ENCODE assay signal across 27 cellular contexts in the genomic region with DNA sequence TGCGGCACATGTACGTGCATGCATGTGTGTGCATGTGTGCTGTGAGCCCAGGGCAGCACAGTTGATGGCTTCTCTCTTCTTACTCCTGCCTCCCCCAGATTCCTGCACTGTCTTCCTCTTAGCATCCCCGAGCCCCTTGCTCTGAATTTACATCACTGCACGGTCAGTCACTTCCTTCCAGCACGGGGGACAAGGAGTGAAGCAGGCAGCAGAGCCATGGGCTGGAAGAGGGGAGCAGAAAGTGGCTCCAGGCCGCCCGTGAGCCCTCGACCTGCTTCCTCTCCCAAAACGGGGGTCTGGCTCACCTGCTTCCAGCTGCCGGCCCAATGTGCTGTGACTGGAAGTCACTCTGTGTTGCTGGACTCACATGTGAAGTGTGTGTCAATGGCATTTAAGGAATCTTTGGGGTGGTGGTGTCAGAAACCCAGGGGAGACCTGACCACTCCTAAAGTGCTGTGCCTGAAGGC.
DNase-seq lines count a peak whose midpoint lies in the region; ATAC-seq, FAIRE-seq and TF ChIP-seq lines count a peak whose summit lies in the region.
"Had no signal": no experiment of that assay in that cellular context is flagged by ENCODE, and none has a peak within 500 bp of the region (broad histone marks: within the 10 kb centered on the region; RNA-seq: fewer than 3 reads in every experiment).

No MANE protein-coding gene starts in this region.

- CTCF ChIA-PET in GM12878 (lab: Yijun Ruan, JAX): no interaction called here
- CTCF ChIA-PET in MCF 10A (lab: Yijun Ruan, JAX): interaction anchor here (1.3 kb wide), 1 partner anchor 10 kb away, joined by 5 read pairs; no protein-coding TSS in a partner anchor
- CTCF ChIA-PET in Calu3 (lab: Charles Lee): no interaction called here

- RAD21 ChIA-PET in GM12878 (lab: Charles Lee; ENCODE audit: unreplicated experiment): interaction anchor here (0.5 to 1.4 kb wide), 2 partner anchors 9 to 1304 kb away, joined by 3 to 6 read pairs; no protein-coding TSS in a partner anchor

- no peak overlapping the region for H3K9ac ChIP-seq in GM12878 (ENCODE audit: control insufficient read depth, insufficient read depth, low read length)

- FAIRE-seq in GM12878 (lab: Jason Lieb, UNC) (no peak), urothelium cell line (lab: Jason Lieb, UNC) (no peak)
- FAIRE-seq: GM18507 had no signal

- peaks cover 38% of the 10 kb centered on the region for H3K36me3 Mint-ChIP-seq in activated T-cell treated with anti-CD3 and anti-CD28 coated beads, Interleukin-2, amount 50 U/mL, for 24 hours (ENCODE audit: low read depth)
- H3K36me3 Mint-ChIP-seq in nephron progenitor cell (ENCODE audit: low read depth) (no peaks in the 10 kb centered on the region), MCF 10A (ENCODE audit: insufficient read depth, unreplicated experiment) (no peaks in the 10 kb centered on the region), Calu3 (ENCODE audit: insufficient read depth, unreplicated experiment) (no peaks in the 10 kb centered on the region)

- no peak for TF ChIP-seq EP300 in GM12878 (IDR thresholded peaks at IDR 0.05; ENCODE audit: borderline replicate concordance in 1 of 2, control insufficient read depth in 1 of 2, low read depth in 2 of 2, low read length in 2 of 2)

- H3K9me3 ChIP-seq in GM12878 (replicated peaks; ENCODE audit: control insufficient read depth, insufficient read depth, low read length): no peaks in the 10 kb centered on the region
- no peaks in the 10 kb centered on the region for H3K9me3 ChIP-seq in testis
- H3K9me3 ChIP-seq: ascending aorta, HAP-1, lower lobe of right lung, MG63, neutrophil, upper lobe of right lung had no signal

- H4K20me1 ChIP-seq in GM12878 (ENCODE audit: control insufficient read depth, insufficient read depth): no peaks in the 10 kb centered on the region

- no TSS peak for BruUV-seq in GM12878 (replicated peaks; lab: Mats Ljungman, UMichigan)
- BruUV-seq in MCF 10A (replicated peaks; lab: Mats Ljungman, UMichigan): no TSS peak
- no TSS peak for BruUV-seq in Calu3 (replicated peaks; lab: Mats Ljungman, UMichigan)

- WGBS in GM12878 (ENCODE audit: insufficient coverage, insufficient replicate concordance, low lambda C conversion rate, missing lambda C conversion rate): 76% methylated on average over 10 of the region's 10 CpGs
- WGBS in testis, 2 donors: 90 to 92% methylated on average over 10 of the region's 10 CpGs

- no peaks in the 10 kb centered on the region for H3K9me3 Mint-ChIP-seq in activated T-cell treated with anti-CD3 and anti-CD28 coated beads, Interleukin-2, amount 50 U/mL, for 24 hours
- H3K9me3 Mint-ChIP-seq in nephron progenitor cell: no peaks in the 10 kb centered on the region
- H3K9me3 Mint-ChIP-seq in MCF 10A (ENCODE audit: unreplicated experiment): no peaks in the 10 kb centered on the region
- H3K9me3 Mint-ChIP-seq in Calu3 (ENCODE audit: low read depth, unreplicated experiment): no peaks in the 10 kb centered on the region
- H3K9me3 Mint-ChIP-seq: activated T-cell treated with anti-CD3 and anti-CD28 coated beads, Interleukin-2, amount 50 U/mL, for 72 hours; stimulated activated naive CD8-positive, alpha-beta T cell treated with anti-CD3 and anti-CD28 coated beads, Interleukin-15, Interleukin-2, amounts not matched to agents 100 ng/mL and 50 ng/mL, for 24 hours had no signal

- H3K4me1 ChIP-seq in GM12878 (ENCODE audit: control insufficient read depth, insufficient read depth, low read length) (peaks cover 19% of the 10 kb centered on the region), testis (peaks cover 4% of the 10 kb centered on the region)
- H3K4me1 ChIP-seq: ascending aorta, HAP-1 had no signal

- TF ChIP-seq CTCF in GM12878 (IDR thresholded peaks at IDR 0.05 in 2 of 3, conservative IDR thresholded peaks at IDR 0.05 in 1 of 3; ENCODE audit: control insufficient read depth in 2 of 3, extremely low read depth in 1 of 3, insufficient read depth in 1 of 3, low read depth in 3 of 3, low read length in 3 of 3): no peak
- TF ChIP-seq CTCF in nephron progenitor cell (IDR thresholded peaks at IDR 0.05): no peak
- TF ChIP-seq CTCF in testis (IDR thresholded peaks at IDR 0.05): no peak
- no peak for TF ChIP-seq CTCF in MCF 10A (IDR thresholded peaks at IDR 0.05; ENCODE audit: unreplicated experiment)
- no peak for TF ChIP-seq CTCF in Calu3 (IDR thresholded peaks at IDR 0.05; ENCODE audit: unreplicated experiment)

- no peaks in the 10 kb centered on the region; a peak in 2 of 4 replicates for H3K36me3 ChIP-seq in GM12878 (ENCODE audit: control insufficient read depth in 2 of 2, insufficient read depth in 2 of 2, low read length in 1 of 2)
- H3K36me3 ChIP-seq in testis (ENCODE audit: low read depth, missing control alignments): no peaks in the 10 kb centered on the region
- H3K36me3 ChIP-seq: HAP-1, lower lobe of right lung, MG63, upper lobe of right lung had no signal

- TF ChIP-seq POLR2A in GM12878 (IDR thresholded peaks at IDR 0.05; ENCODE audit: low read depth, low read length): 0 out of 2 replicates have a peak, but pooled peaks have one; percentile 9
- TF ChIP-seq POLR2A in testis (IDR thresholded peaks at IDR 0.05): no peak

- H3K27ac Mint-ChIP-seq in activated T-cell treated with anti-CD3 and anti-CD28 coated beads, Interleukin-2, amount 50 U/mL, for 24 hours: peak overlapping the region; percentile 48
- H3K27ac Mint-ChIP-seq in nephron progenitor cell (peak overlapping the region; percentile 32), MCF 10A (ENCODE audit: low read depth, unreplicated experiment) (no peak overlapping the region), Calu3 (ENCODE audit: unreplicated experiment) (no peak overlapping the region)
- H3K27ac Mint-ChIP-seq: activated T-cell treated with anti-CD3 and anti-CD28 coated beads, Interleukin-2, amount 50 U/mL, for 72 hours; stimulated activated naive CD8-positive, alpha-beta T cell treated with anti-CD3 and anti-CD28 coated beads, Interleukin-15, Interleukin-2, amounts not matched to agents 100 ng/mL and 50 ng/mL, for 24 hours; T-helper 17 cell had no signal

- in situ Hi-C loops in GM12878 (cut with MboI): no loop called here

- H3K4me3 ChIP-seq in GM12878: no peak overlapping the region
- H3K4me3 ChIP-seq in testis: no peak overlapping the region
- H3K4me3 ChIP-seq: ascending aorta, HAP-1, lower lobe of right lung, MG63, SK-N-MC, upper lobe of right lung had no signal

- ATAC-seq in GM12878: no peak
- ATAC-seq: activated T-cell treated with anti-CD3 and anti-CD28 coated beads, Interleukin-2, amount 50 U/mL, for 72 hours; lower lobe of right lung; T-helper 17 cell; upper lobe of right lung had no signal

- no peak for TF ChIP-seq RAD21 in GM12878 (IDR thresholded peaks at IDR 0.05; ENCODE audit: insufficient read depth, low read depth, low read length)

- H3K4me2 ChIP-seq in GM12878 (ENCODE audit: control insufficient read depth, insufficient read depth): no peak overlapping the region

- H2AFZ ChIP-seq in GM12878 (ENCODE audit: control insufficient read depth, low read depth, low read length): no peak overlapping the region

- intact Hi-C loops in GM12878 (cut with micrococcal nuclease; ENCODE audit: unreplicated experiment): no loop called here
- intact Hi-C loops in testis (cut with DNase I; ENCODE audit: low total_unique reads): loop anchor here (10.0 kb wide), 1 partner anchor 405 kb away; a partner anchor contains a TSS
- intact Hi-C loops in MCF 10A (cut with micrococcal nuclease): no loop called here
- intact Hi-C loops in Calu3 (cut with micrococcal nuclease; ENCODE audit: unreplicated experiment): no loop called here

- H3K27ac ChIP-seq in GM12878 (ENCODE audit: control insufficient read depth, insufficient read depth) (no peak overlapping the region), testis (no peak overlapping the region)
- H3K27ac ChIP-seq: ascending aorta, C4-2B, lower lobe of right lung, neutrophil, SK-N-MC, upper lobe of right lung had no signal

- H3K4me1 Mint-ChIP-seq in activated T-cell treated with anti-CD3 and anti-CD28 coated beads, Interleukin-2, amount 50 U/mL, for 24 hours (ENCODE audit: low read depth): peaks cover 39% of the 10 kb centered on the region
- H3K4me1 Mint-ChIP-seq in nephron progenitor cell: peaks cover 20% of the 10 kb centered on the region
- H3K4me1 Mint-ChIP-seq in MCF 10A (ENCODE audit: insufficient read depth, unreplicated experiment): no peaks in the 10 kb centered on the region
- no peaks in the 10 kb centered on the region for H3K4me1 Mint-ChIP-seq in Calu3 (ENCODE audit: low read depth, unreplicated experiment)

- POLR2A ChIA-PET in GM12878 (lab: Charles Lee) (no interaction called here), MCF 10A (lab: Yijun Ruan, JAX) (no interaction called here)

- peaks cover 12% of the 10 kb centered on the region for H3K79me2 ChIP-seq in GM12878 (ENCODE audit: control insufficient read depth, insufficient read depth, low read length)

- SMC1A ChIA-PET in GM12878 (lab: Charles Lee; ENCODE audit: uncharacterized antibody, unreplicated experiment): interaction anchor here (0.9 to 2.1 kb wide), 2 partner anchors 10 to 61 kb away, joined by 3 to 8 read pairs; no protein-coding TSS in a partner anchor

- H3K27me3 ChIP-seq in GM12878 (replicated peaks in 1 of 2; ENCODE audit: control insufficient read depth in 2 of 2, insufficient read depth in 2 of 2, low read length in 1 of 2): no peaks in the 10 kb centered on the region
- H3K27me3 ChIP-seq in testis: no peaks in the 10 kb centered on the region
- H3K27me3 ChIP-seq: ascending aorta, MG63, upper lobe of right lung had no signal

- no peak for DNase-seq in activated T-cell treated with anti-CD3 and anti-CD28 coated beads, Interleukin-2, amount 50 U/mL, for 24 hours
- DNase-seq in activated T-cell treated with anti-CD3 and anti-CD28 coated beads, Interleukin-2, amount 50 U/mL, for 48 hours: no peak
- no peak for DNase-seq in GM12878 (ENCODE audit: low read depth, low spot score)
- DNase-seq in nephron progenitor cell: no peak
- peak; percentile 5 for DNase-seq in testis
- DNase-seq in MCF 10A (ENCODE audit: unreplicated experiment): no peak
- no peak for DNase-seq in urothelium cell line (ENCODE audit: low spot score)
- no peak for DNase-seq in Calu3
- DNase-seq: activated naive CD4-positive, alpha-beta T cell treated with anti-CD3 and anti-CD28 coated beads, Interleukin-2, amount 50 U/mL, for 16 hours; activated T-cell treated with anti-CD3 and anti-CD28 coated beads, Interleukin-2, amount 50 U/mL, for 72 hours; cerebellar nuclear complex; effector CD8-positive, alpha-beta T cell; foreskin melanocyte; lower lobe of right lung; MG63; NCI-H1436; NCI-H524; stimulated activated CD4-positive, alpha-beta T cell treated with anti-CD3 and anti-CD28 coated beads, Interleukin-4, amount 100 ng/mL, for 24 hours; T-helper 17 cell had no signal

- no peaks in the 10 kb centered on the region for H3K27me3 Mint-ChIP-seq in activated T-cell treated with anti-CD3 and anti-CD28 coated beads, Interleukin-2, amount 50 U/mL, for 24 hours
- peaks cover 27% of the 10 kb centered on the region for H3K27me3 Mint-ChIP-seq in nephron progenitor cell (ENCODE audit: low read depth, poor library complexity)
- H3K27me3 Mint-ChIP-seq in MCF 10A (ENCODE audit: insufficient read depth, unreplicated experiment): peaks cover 8% of the 10 kb centered on the region
- H3K27me3 Mint-ChIP-seq in Calu3 (ENCODE audit: unreplicated experiment): peaks cover 93% of the 10 kb centered on the region
- H3K27me3 Mint-ChIP-seq: stimulated activated naive CD8-positive, alpha-beta T cell treated with anti-CD3 and anti-CD28 coated beads, Interleukin-15, Interleukin-2, amounts not matched to agents 100 ng/mL and 50 ng/mL, for 24 hours; T-helper 17 cell had no signal

- H3K4me3 Mint-ChIP-seq in activated T-cell treated with anti-CD3 and anti-CD28 coated beads, Interleukin-2, amount 50 U/mL, for 24 hours: no peak overlapping the region
- no peak overlapping the region for H3K4me3 Mint-ChIP-seq in nephron progenitor cell
- H3K4me3 Mint-ChIP-seq in MCF 10A (ENCODE audit: unreplicated experiment): no peak overlapping the region
- H3K4me3 Mint-ChIP-seq in Calu3 (ENCODE audit: low read depth, unreplicated experiment): no peak overlapping the region
- H3K4me3 Mint-ChIP-seq: activated T-cell treated with anti-CD3 and anti-CD28 coated beads, Interleukin-2, amount 50 U/mL, for 72 hours; stimulated activated naive CD8-positive, alpha-beta T cell treated with anti-CD3 and anti-CD28 coated beads, Interleukin-15, Interleukin-2, amounts not matched to agents 100 ng/mL and 50 ng/mL, for 24 hours; T-helper 17 cell had no signal

Comparison
In these comparisons a context has a peak if more than half of its experiments do, and no peak if none do; other contexts are left out.
1. H3K27ac Mint-ChIP-seq: peak in activated T-cell treated with anti-CD3 and anti-CD28 coated beads, Interleukin-2, amount 50 U/mL, for 24 hours (single experiment) and nephron progenitor cell (single experiment); none in MCF 10A (single experiment) and Calu3 (single experiment).